Comparison of ENCODE assay signal across 7 cellular contexts in the genomic region with DNA sequence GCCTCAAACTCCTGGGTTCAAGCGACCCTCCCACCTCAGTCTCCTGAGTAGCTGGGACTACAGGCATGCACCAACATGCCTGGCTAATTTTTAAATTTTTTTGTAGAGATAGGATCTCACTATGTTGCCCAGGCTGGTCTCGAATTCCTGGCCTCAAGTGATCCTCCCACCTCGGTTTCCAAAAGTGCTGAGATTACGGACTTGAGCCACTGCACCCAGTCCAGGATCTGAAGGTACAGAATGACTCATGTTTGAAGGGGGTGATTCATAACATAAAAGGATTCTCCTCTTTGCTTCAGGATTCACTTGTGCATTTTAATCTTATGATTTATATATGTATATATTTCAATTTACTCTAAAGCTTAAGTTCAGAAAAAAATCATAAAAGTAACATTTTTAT.
A peak's percentile ranks its signal among the peaks of the same experiment; 100 is the strongest.
DNase-seq lines count a peak whose midpoint lies in the region; ATAC-seq, FAIRE-seq and TF ChIP-seq lines count a peak whose summit lies in the region.
"Not testable (repeated sequence)": the region's sequence is repeated elsewhere in the genome, so short reads cannot be mapped to it uniquely, and the experiment has no call there.

No MANE protein-coding gene starts in this region.

- not testable (repeated sequence) for H3K27ac Mint-ChIP-seq in WTC11

- POLR2A ChIA-PET in WTC11 (lab: Charles Lee), result interaction anchor here (1.0 kb wide), 1 partner anchor 18 kb away, joined by 3 read pairs; no protein-coding TSS in a partner anchor
- POLR2A ChIA-PET in endothelial cell of umbilical vein (lab: Charles Lee), result not testable (repeated sequence)

- BruUV-seq in endothelial cell of umbilical vein (replicated peaks; lab: Mats Ljungman, UMichigan), result not testable (repeated sequence)

- not testable (repeated sequence) for H2AFZ ChIP-seq in GM23248; endothelial cell of umbilical vein (ENCODE audit: low read depth, low read length); keratinocyte (ENCODE audit: control insufficient read depth, low read length)

- H3K36me3 ChIP-seq in GM23248 (ENCODE audit: low read depth); endothelial cell of umbilical vein (ENCODE audit: control insufficient read depth in 2 of 2, extremely low read depth in 1 of 2, insufficient read depth in 2 of 2, low read length in 2 of 2); keratinocyte (ENCODE audit: control insufficient read depth in 2 of 2, extremely low read depth in 1 of 2, insufficient read depth in 2 of 2, low read length in 2 of 2): not testable (repeated sequence)

- not testable (repeated sequence) for H3F3A ChIP-seq in GM23248 (ENCODE audit: insufficient read depth)

- not testable (repeated sequence) for H3K4me1 ChIP-seq in GM23248 (ENCODE audit: insufficient read depth); endothelial cell of umbilical vein (ENCODE audit: control insufficient read depth, extremely low read depth, insufficient read depth, low read length); keratinocyte (ENCODE audit: control insufficient read depth, extremely low read depth, insufficient read depth, low read length)

- intact Hi-C loops in endothelial cell of umbilical vein (cut with micrococcal nuclease), result not testable (repeated sequence)

- H3K9me1 ChIP-seq in endothelial cell of umbilical vein (replicated peaks; ENCODE audit: control insufficient read depth, extremely low read depth, insufficient read depth, low read length); keratinocyte (ENCODE audit: control insufficient read depth, extremely low read depth, insufficient read depth, low read length): not testable (repeated sequence)

- H3K4me3 Mint-ChIP-seq in WTC11, result not testable (repeated sequence)

- dilution Hi-C loops in endothelial cell of umbilical vein (cut with MboI; ENCODE audit: extremely low pct_ligation_motif_present, low sequenced_read_pairs); keratinocyte (cut with MboI; ENCODE audit: extremely low pct_ligation_motif_present, low sequenced_read_pairs): not testable (repeated sequence)

- CTCF ChIA-PET in WTC11 (lab: Charles Lee), result interaction anchor here (0.6 to 2.9 kb wide), 73 partner anchors 8 to 719 kb away, joined by 3 to 26 read pairs (median 4); a partner anchor contains a TSS
- CTCF ChIA-PET in endothelial cell of umbilical vein (lab: Charles Lee), result interaction anchor here (0.7 to 5.2 kb wide), 61 partner anchors 9 to 711 kb away, joined by 3 to 133 read pairs (median 4); no protein-coding TSS in a partner anchor

- H3K27me3 Mint-ChIP-seq in WTC11 (ENCODE audit: low read depth), result not testable (repeated sequence)

- ATAC-seq in WTC11, result not testable (repeated sequence)

- H3K4me2 ChIP-seq in GM23248 (ENCODE audit: unreplicated experiment); endothelial cell of umbilical vein (ENCODE audit: insufficient read depth, low read length); keratinocyte (ENCODE audit: control insufficient read depth, extremely low read depth, insufficient read depth, low read depth, low read length): not testable (repeated sequence)

- not testable (repeated sequence) for H3K9me3 Mint-ChIP-seq in WTC11

- H3K9me2 ChIP-seq in GM23248 (ENCODE audit: insufficient read depth), result not testable (repeated sequence)

- in situ Hi-C loops in Caki2 (cut with HindIII; ENCODE audit: low pct_unique_long_range_greater_than_20kb, low sequenced_read_pairs), result loop anchor here (10.0 kb wide), 1 partner anchor 652 kb away; no protein-coding TSS in a partner anchor
- in situ Hi-C loops in GM23248 (cut with MboI), result loop anchor here (10.0 kb wide), 1 partner anchor 642 kb away; no protein-coding TSS in a partner anchor

- 43 to 49% methylated on average over 4 of the region's 4 CpGs for WGBS in GM23248 (ENCODE audit: low coverage in 1 of 2, low lambda C conversion rate in 2 of 2, missing lambda C conversion rate in 2 of 2), 2 experiments

- H3K79me2 ChIP-seq in GM23248 (ENCODE audit: insufficient read depth); endothelial cell of umbilical vein (ENCODE audit: control insufficient read depth, insufficient read depth, low read length); keratinocyte (ENCODE audit: control insufficient read depth, insufficient read depth, low read length): not testable (repeated sequence)

- H3K36me3 Mint-ChIP-seq in WTC11, result not testable (repeated sequence)

- H3K4me1 Mint-ChIP-seq in WTC11, result not testable (repeated sequence)

- not testable (repeated sequence) for H3K27ac ChIP-seq in GM23248; endothelial cell of umbilical vein (ENCODE audit: insufficient read depth, low read depth, low read length); keratinocyte (ENCODE audit: control insufficient read depth, insufficient read depth, low read length)

- DNase-seq in Caki2 (ENCODE audit: low read depth) (peak; percentile 27), GM23248 (peak; percentile 33), LoVo (ENCODE audit: low spot score) (peak; percentile 37), RPMI7951 (ENCODE audit: low read depth) (peak; percentile 52), keratinocyte (ENCODE audit: low read depth, low spot score) (peak; percentile 74)
- DNase-seq in WTC11 (ENCODE audit: low spot score); endothelial cell of umbilical vein (ENCODE audit: low read depth, low spot score): not testable (repeated sequence)

- H3K9me3 ChIP-seq in GM23248 (ENCODE audit: low read depth); endothelial cell of umbilical vein (replicated peaks; ENCODE audit: control insufficient read depth, insufficient read depth, low read length); keratinocyte (ENCODE audit: control insufficient read depth, low read depth, low read length): not testable (repeated sequence)

- not testable (repeated sequence) for H3K27me3 ChIP-seq in GM23248 (replicated peaks; ENCODE audit: insufficient read depth); endothelial cell of umbilical vein (ENCODE audit: control insufficient read depth in 2 of 2, insufficient read depth in 2 of 2, low read length in 2 of 2); keratinocyte (ENCODE audit: control insufficient read depth, extremely low read depth, insufficient read depth, low read length)

- H4K20me1 ChIP-seq in GM23248 (ENCODE audit: insufficient read depth); endothelial cell of umbilical vein (replicated peaks; ENCODE audit: control insufficient read depth, extremely low read depth, insufficient read depth, low read length); keratinocyte (ENCODE audit: control insufficient read depth, extremely low read depth, insufficient read depth, low read length): not testable (repeated sequence)

- not testable (repeated sequence) for H3K4me3 ChIP-seq in GM23248; endothelial cell of umbilical vein (replicated peaks in 1 of 3; ENCODE audit: insufficient read depth in 1 of 3, low read depth in 1 of 3, low read length in 3 of 3); keratinocyte (ENCODE audit: control insufficient read depth in 2 of 3, extremely low read depth in 1 of 3, insufficient read depth in 2 of 3, low read depth in 1 of 3, low read length in 3 of 3)

- peak; percentile 28 for FAIRE-seq in endothelial cell of umbilical vein (lab: Jason Lieb, UNC)
- not testable (repeated sequence) for FAIRE-seq in keratinocyte (lab: Jason Lieb, UNC)

- not testable (repeated sequence) for TF ChIP-seq POLR2A in endothelial cell of umbilical vein (IDR thresholded peaks at IDR 0.05; ENCODE audit: low read depth, low read length)

- not testable (repeated sequence) for H3K9ac ChIP-seq in GM23248; endothelial cell of umbilical vein (replicated peaks; ENCODE audit: extremely low read depth, insufficient read depth, low read length); keratinocyte (ENCODE audit: control insufficient read depth, extremely low read depth, insufficient read depth, low read length)

- TF ChIP-seq CTCF in WTC11 (IDR thresholded peaks at IDR 0.05); endothelial cell of umbilical vein (IDR thresholded peaks at IDR 0.05; ENCODE audit: extremely low read depth in 1 of 2, insufficient read depth in 1 of 2, low read depth in 1 of 2, low read length in 2 of 2); keratinocyte (optimal IDR thresholded peaks at IDR 0.05 in 1 of 3, IDR thresholded peaks at IDR 0.05 in 1 of 3, conservative IDR thresholded peaks at IDR 0.05 in 1 of 3; ENCODE audit: extremely low read depth in 1 of 3, insufficient read depth in 2 of 3, low read length in 3 of 3): not testable (repeated sequence)

TF ChIP-seq in WTC11, 78 proteins besides CTCF, POLR2A, EP300 and RAD21:
- TF ChIP-seq ZNF121 (CRISPR knock-in tag; IDR thresholded peaks at IDR 0.05), result peak; percentile 67; the same call in 1 of the 2 replicates

TF ChIP-seq in endothelial cell of umbilical vein, 7 proteins besides CTCF, POLR2A, EP300 and RAD21:
- peak; percentile 13 for TF ChIP-seq FOS (IDR thresholded peaks at IDR 0.05; ENCODE audit: borderline replicate concordance, insufficient read depth, low read length)
